Comparison of ENCODE assay signal across 13 cellular contexts in genomic region chr3:128922804-128923459, GRCh38. TPM values are rescaled to one million over a fixed set of nuclear protein-coding genes. Genes with fewer than 3 reads are reported as not detected.
A peak's percentile ranks its signal among the peaks of the same experiment; 100 is the strongest.
DNase-seq lines count a peak whose midpoint lies in the region; ATAC-seq, FAIRE-seq and TF ChIP-seq lines count a peak whose summit lies in the region.
"Had no signal": no experiment of that assay in that cellular context is flagged by ENCODE, and none has a peak within 500 bp of the region (broad histone marks: within the 10 kb centered on the region; RNA-seq: fewer than 3 reads in every experiment).

No MANE protein-coding gene starts in this region.

- in situ Hi-C loops in GM12878 (cut with MboI), result no loop called here

- H3K4me3 ChIP-seq in DND-41 (ENCODE audit: low read depth in 1 of 2, low read length in 2 of 2) (peak overlapping the region in 1 of 2 experiments; percentile 47; a peak in 2 of 4 replicates), GM12878 (no peak overlapping the region)
- H3K4me3 ChIP-seq: K562 had no signal

- DNase-seq in DND-41 (peak; percentile 76), GM12878 (ENCODE audit: low read depth, low spot score) (no peak), DMS153 (lab: John Stamatoyannopoulos, UW) (no peak), OCI-M1 (lab: John Stamatoyannopoulos, UW) (no peak)
- peak; percentile 55 to 68 for DNase-seq in activated CD4-positive, alpha-beta T cell treated with anti-CD3 and anti-CD28 coated beads, Interleukin-2, amount 50 U/mL, for 48 hours
- DNase-seq in stimulated activated CD4-positive, alpha-beta T cell treated with anti-CD3 and anti-CD28 coated beads, Interleukin-4, amount 100 ng/mL, for 4 hours, result peak; percentile 36 to 61
- DNase-seq: heart left ventricle, SHP77 treated with DMSO at 0.1 percent for 48 hours had no signal

- H3K9me3 ChIP-seq in DND-41 (ENCODE audit: insufficient read depth, low read length, severe bottlenecking), result peaks cover 28% of the 10 kb centered on the region
- peaks cover 4% of the 10 kb centered on the region; the same call in 1 of the 3 replicates for H3K9me3 ChIP-seq in GM12878 (replicated peaks; ENCODE audit: control insufficient read depth, insufficient read depth, low read length)

- 0 out of 2 replicates have a peak, but pooled peaks have one; percentile 19 for TF ChIP-seq POLR2A in GM12878 (IDR thresholded peaks at IDR 0.05; ENCODE audit: low read depth, low read length)

- RAD21 ChIA-PET in GM12878 (lab: Charles Lee; ENCODE audit: unreplicated experiment), result no interaction called here

- TF ChIP-seq CTCF in DND-41 (IDR thresholded peaks at IDR 0.05; ENCODE audit: borderline replicate concordance, extremely low read depth, low read length, poor library complexity, severe bottlenecking) (no peak), GM12878 (IDR thresholded peaks at IDR 0.05 in 2 of 3, conservative IDR thresholded peaks at IDR 0.05 in 1 of 3; ENCODE audit: control insufficient read depth in 2 of 3, extremely low read depth in 1 of 3, insufficient read depth in 1 of 3, low read depth in 3 of 3, low read length in 3 of 3) (no peak)

- POLR2A ChIA-PET in GM12878 (lab: Charles Lee), result no interaction called here

- peak; percentile 82 for ATAC-seq in DND-41 (ENCODE audit: insufficient read depth, low read depth)
- no peak for ATAC-seq in GM12878
- no peak for ATAC-seq in HG02884 (IDR thresholded peaks at IDR 0.05; ENCODE audit: unreplicated experiment)
- no peak for ATAC-seq in GM18909 (IDR thresholded peaks at IDR 0.05; ENCODE audit: poor library complexity, unreplicated experiment)
- ATAC-seq: heart left ventricle, K562 had no signal

- CTCF ChIA-PET in GM12878 (lab: Yijun Ruan, JAX), result no interaction called here

- peaks cover 22% of the 10 kb centered on the region for H3K4me1 ChIP-seq in DND-41 (ENCODE audit: insufficient read depth, low read length)
- peaks cover 3% of the 10 kb centered on the region; the same call in 1 of the 2 replicates for H3K4me1 ChIP-seq in GM12878 (ENCODE audit: control insufficient read depth, insufficient read depth, low read length)
- H3K4me1 ChIP-seq: heart left ventricle, parathyroid adenoma had no signal

- H3K27ac ChIP-seq in DND-41 (ENCODE audit: low read length), result peak overlapping the region; percentile 77
- H3K27ac ChIP-seq in GM12878 (ENCODE audit: control insufficient read depth, insufficient read depth), result no peak overlapping the region
- H3K27ac ChIP-seq: heart left ventricle, parathyroid adenoma had no signal

- intact Hi-C loops in GM12878 (cut with micrococcal nuclease; ENCODE audit: unreplicated experiment), result no loop called here

- SMC1A ChIA-PET in GM12878 (lab: Charles Lee; ENCODE audit: uncharacterized antibody, unreplicated experiment), result interaction anchor here (0.6 kb wide), 1 partner anchor 246 kb away, joined by 4 read pairs; no protein-coding TSS in a partner anchor

- peak overlapping the region; percentile 60 for H3K4me2 ChIP-seq in DND-41 (ENCODE audit: insufficient read depth, low read length)
- H3K4me2 ChIP-seq in GM12878 (ENCODE audit: control insufficient read depth, insufficient read depth), result no peak overlapping the region

- 48% methylated on average over 10 of the region's 10 CpGs for WGBS in GM12878 (ENCODE audit: insufficient coverage, insufficient replicate concordance, low lambda C conversion rate, missing lambda C conversion rate)

- H3K79me2 ChIP-seq in DND-41 (ENCODE audit: insufficient read depth, low read length) (no peaks in the 10 kb centered on the region), GM12878 (ENCODE audit: control insufficient read depth, insufficient read depth, low read length) (no peaks in the 10 kb centered on the region)
- H3K79me2 ChIP-seq: parathyroid adenoma had no signal

- TF ChIP-seq RAD21 in GM12878 (IDR thresholded peaks at IDR 0.05; ENCODE audit: insufficient read depth, low read depth, low read length), result no peak

- TF ChIP-seq EP300 in GM12878 (IDR thresholded peaks at IDR 0.05; ENCODE audit: borderline replicate concordance in 1 of 2, control insufficient read depth in 1 of 2, low read depth in 2 of 2, low read length in 2 of 2), result no peak

- H3K36me3 ChIP-seq in DND-41 (ENCODE audit: insufficient read depth, low read length) (peaks cover 5% of the 10 kb centered on the region; the same call in 1 of the 2 replicates), GM12878 (ENCODE audit: control insufficient read depth in 2 of 2, insufficient read depth in 2 of 2, low read length in 1 of 2) (no peaks in the 10 kb centered on the region)

- H4K20me1 ChIP-seq in DND-41 (ENCODE audit: insufficient read depth, low read length) (no peaks in the 10 kb centered on the region), GM12878 (ENCODE audit: control insufficient read depth, insufficient read depth) (no peaks in the 10 kb centered on the region)

- BruUV-seq in GM12878 (replicated peaks; lab: Mats Ljungman, UMichigan), result no TSS peak

- no peaks in the 10 kb centered on the region for H3K27me3 ChIP-seq in DND-41 (ENCODE audit: insufficient read depth, low read length, poor library complexity)
- no peaks in the 10 kb centered on the region for H3K27me3 ChIP-seq in GM12878 (replicated peaks in 1 of 2; ENCODE audit: control insufficient read depth in 2 of 2, insufficient read depth in 2 of 2, low read length in 1 of 2)
- H3K27me3 ChIP-seq: heart left ventricle had no signal

- no peak for FAIRE-seq in GM12878 (lab: Jason Lieb, UNC)
- FAIRE-seq: GM18507, K562 had no signal

- H3K9ac ChIP-seq in DND-41 (ENCODE audit: low read depth, low read length) (peak overlapping the region; percentile 37), GM12878 (ENCODE audit: control insufficient read depth, insufficient read depth, low read length) (no peak overlapping the region)
- H3K9ac ChIP-seq: parathyroid adenoma had no signal

- H2AFZ ChIP-seq in DND-41 (ENCODE audit: low read depth, low read length) (peak overlapping the region; percentile 65), GM12878 (ENCODE audit: control insufficient read depth, low read depth, low read length) (no peak overlapping the region)
- H2AFZ ChIP-seq: parathyroid adenoma had no signal

TF ChIP-seq in GM12878, 131 proteins besides CTCF, POLR2A, EP300 and RAD21:
- TF ChIP-seq NKRF (conservative IDR thresholded peaks at IDR 0.05) (no peak), SREBF1 (IDR thresholded peaks at IDR 0.05; ENCODE audit: low read length) (no peak), CBX3 (IDR thresholded peaks at IDR 0.05; ENCODE audit: borderline replicate concordance, low read depth) (no peak), RUNX3 (IDR thresholded peaks at IDR 0.05; ENCODE audit: low read length) (peak; percentile 75), CBFB (IDR thresholded peaks at IDR 0.05; ENCODE audit: low read depth) (no peak), MEF2A (IDR thresholded peaks at IDR 0.05; ENCODE audit: insufficient read depth, low read depth, low read length) (no peak), BCL11A (IDR thresholded peaks at IDR 0.05; ENCODE audit: low read depth, low read length) (no peak)

RNA-seq across cellular contexts. Expression of gene ACAD9, which starts 43.5 kb away (rescaled TPM):
- total RNA-seq in GM12878 (2013; cell fraction: nucleolus; rRNA removed), result 117 and 142 TPM in 2 replicates
- total RNA-seq in GM12878 (2014; rRNA removed), result 43.8 and 47.6 TPM in 2 replicates
- total RNA-seq in GM12878 (2014; rRNA removed; fragmentation: Illumina TruSeq; extraction: Trizol), result 31.2 and 33.4 TPM in 2 replicates
- 50.0 and 54.0 TPM in 2 replicates for total RNA-seq in GM12878 (2021)
- polyA plus RNA-seq in GM12878 (2011; ENCODE audit: low read depth), result 11.5 TPM
- 19.9 and 31.7 TPM in 2 replicates for polyA plus RNA-seq in GM12878 (2011; rRNA removed)
- polyA plus RNA-seq in GM12878 (2011; cell fraction: cytosol; rRNA removed), result 38.5 and 43.8 TPM in 2 replicates
- 80.0 and 94.9 TPM in 2 replicates for polyA plus RNA-seq in GM12878 (2011; cell fraction: nucleus; rRNA removed)
- 19.4 and 22.8 TPM in 2 replicates for polyA plus RNA-seq in GM12878 (2012)
- polyA plus RNA-seq in GM12878 (2014; fragmentation: Illumina TruSeq; extraction: Trizol), result 35.2 and 39.8 TPM in 2 replicates
- 10 to 100 TPM; 12.7 to 21.5 TPM for polyA plus RNA-seq in GM12878 (2014; fragmentation: Nextera tagmentation; extraction: Ambion mirVana)
- polyA plus RNA-seq in GM12878 (2014; rRNA removed), result 53.8 and 54.4 TPM in 2 replicates
- polyA plus RNA-seq in GM12878 (2016; fragmentation: Nextera tagmentation; extraction: Ambion mirVana), result 10 to 100 TPM; 55.9 to 63.1 TPM
- 39.1 and 59.7 TPM in 2 replicates for polyA minus RNA-seq in GM12878 (2011; rRNA and poly(A)+ RNA removed)
- 9.6 and 14.9 TPM in 2 replicates for polyA minus RNA-seq in GM12878 (2011; cell fraction: cytosol; rRNA and poly(A)+ RNA removed)
- 48.0 and 101 TPM in 2 replicates for polyA minus RNA-seq in GM12878 (2011; cell fraction: nucleus; rRNA and poly(A)+ RNA removed)

Comparison
In these comparisons a context has a peak if more than half of its experiments do, and no peak if none do; other contexts are left out.
1. DNase-seq: peak in DND-41 (single experiment), activated CD4-positive, alpha-beta T cell treated with anti-CD3 and anti-CD28 coated beads, Interleukin-2, amount 50 U/mL, for 48 hours (2 of 2) and stimulated activated CD4-positive, alpha-beta T cell treated with anti-CD3 and anti-CD28 coated beads, Interleukin-4, amount 100 ng/mL, for 4 hours (2 of 2); none in GM12878 (single experiment), DMS153 (single experiment) and OCI-M1 (single experiment).